Comparison of ENCODE assay signal across 26 cellular contexts in the genomic region with DNA sequence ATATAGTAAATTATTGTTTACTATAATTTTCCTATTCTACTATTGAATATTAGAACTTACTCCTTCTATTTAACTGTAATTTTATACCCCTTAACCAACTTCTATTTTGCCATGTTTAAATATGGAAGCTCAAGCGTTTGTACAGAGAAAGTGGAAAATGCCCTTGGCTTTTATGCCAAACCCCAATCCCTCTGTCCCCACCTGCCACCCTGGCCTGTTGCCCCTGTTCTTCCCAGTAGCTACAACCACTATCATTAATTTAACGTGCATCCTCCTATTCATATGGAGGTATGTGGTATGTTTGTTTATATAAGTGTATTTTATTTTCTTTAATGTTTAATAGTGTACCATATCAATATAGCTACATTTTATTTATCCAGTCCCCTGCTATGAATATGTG.
"Had no signal": no experiment of that assay in that cellular context is flagged by ENCODE, and none has a peak within 500 bp of the region (broad histone marks: within the 10 kb centered on the region; RNA-seq: fewer than 3 reads in every experiment).

No MANE protein-coding gene starts in this region.

- DNase-seq: dermis blood vessel endothelial cell; effector memory CD4-positive, alpha-beta T cell; esophagus squamous epithelium; foreskin melanocyte; glutamatergic neuron; heart right ventricle; hippocampal formation; left cardiac atrium; left lung; mesendoderm; midbrain; naive thymus-derived CD8-positive, alpha-beta T cell; nephron progenitor cell; occipital lobe; ovary; posterior cingulate gyrus; psoas muscle; right cardiac atrium; spleen; stimulated activated CD4-positive, alpha-beta T cell treated with anti-CD3 and anti-CD28 coated beads, Interleukin-4, amount 100 ng/mL, for 4 hours; stimulated activated naive CD8-positive, alpha-beta T cell treated with anti-CD3 and anti-CD28 coated beads, Interleukin-15, Interleukin-2, amounts not matched to agents 100 U/mL and 50 U/mL, for 24 hours; substantia nigra; testis; tibial artery; upper lobe of left lung had no signal

- H3K9me3 ChIP-seq: esophagus squamous epithelium, heart right ventricle, left lung, ovary, psoas muscle, spleen, testis, tibial artery, upper lobe of left lung had no signal

- H3K27me3 Mint-ChIP-seq: naive thymus-derived CD8-positive, alpha-beta T cell; stimulated activated memory B cell treated with anti-CD40 and anti-IgM and Interleukin-4, amounts not matched to agents 10 μg/mL and 1 μg/mL and 100 μg/mL, for 72 hours had no signal

- ATAC-seq: heart right ventricle; left cardiac atrium; left lung; naive thymus-derived CD8-positive, alpha-beta T cell; psoas muscle; right cardiac atrium; stimulated activated memory B cell treated with anti-CD40 and anti-IgM and Interleukin-4, amounts not matched to agents 10 μg/mL and 1 μg/mL and 100 μg/mL, for 72 hours; stimulated activated naive CD8-positive, alpha-beta T cell treated with anti-CD3 and anti-CD28 coated beads, Interleukin-15, Interleukin-2, amounts not matched to agents 100 U/mL and 50 U/mL, for 24 hours had no signal

- H3K9me3 Mint-ChIP-seq: naive thymus-derived CD8-positive, alpha-beta T cell; nephron progenitor cell; stimulated activated memory B cell treated with anti-CD40 and anti-IgM and Interleukin-4, amounts not matched to agents 10 μg/mL and 1 μg/mL and 100 μg/mL, for 72 hours had no signal

- H3K4me3 Mint-ChIP-seq: nephron progenitor cell; stimulated activated memory B cell treated with anti-CD40 and anti-IgM and Interleukin-4, amounts not matched to agents 10 μg/mL and 1 μg/mL and 100 μg/mL, for 72 hours had no signal
